ENCODE assay signal across 15 cellular contexts in genomic region chr14:22494486-22495135, GRCh38.
DNase-seq lines count a peak whose midpoint lies in the region; ATAC-seq and TF ChIP-seq lines count a peak whose summit lies in the region.
"Had no signal": no experiment of that assay in that cellular context is flagged by ENCODE, and none has a peak within 500 bp of the region (broad histone marks: within the 10 kb centered on the region; RNA-seq: fewer than 3 reads in every experiment).

No MANE protein-coding gene starts in this region.

- no peak for DNase-seq in activated T-cell treated with anti-CD3 and anti-CD28 coated beads, Interleukin-2, amount 50 U/mL, for 24 hours
- DNase-seq in activated T-cell treated with anti-CD3 and anti-CD28 coated beads, Interleukin-2, amount 50 U/mL, for 48 hours, result no peak
- no peak for DNase-seq in activated naive CD4-positive, alpha-beta T cell treated with anti-CD3 and anti-CD28 coated beads, Interleukin-2, amount 50 U/mL, for 72 hours (ENCODE audit: low spot score in 2 of 2)
- DNase-seq in natural killer cell treated with Interleukin-12 subunit alpha and Interleukin-12 subunit beta and Interleukin-15 and Interleukin-18, amount 100 ng/mL, for 72 hours (ENCODE audit: low spot score), result no peak
- DNase-seq in NCI-H82 treated with DMSO at 0.1 percent for 48 hours (lab: John Stamatoyannopoulos, UW; ENCODE audit: unreplicated experiment) (no peak), head of caudate nucleus (no peak)
- DNase-seq: DMS153, Kasumi-1, mammary epithelial cell, NCI-H1694, NCI-H69, SHP77 treated with DMSO at 0.1 percent for 48 hours, upper lobe of right lung had no signal

- H3K36me3 Mint-ChIP-seq in activated T-cell treated with anti-CD3 and anti-CD28 coated beads, Interleukin-2, amount 50 U/mL, for 24 hours (ENCODE audit: low read depth), result peaks cover 99% of the 10 kb centered on the region
- peaks cover 61 to 70% of the 10 kb centered on the region in 2 donors for H3K36me3 Mint-ChIP-seq in activated naive CD4-positive, alpha-beta T cell treated with anti-CD3 and anti-CD28 coated beads, Interleukin-2, amount 50 U/mL, for 72 hours
- H3K36me3 Mint-ChIP-seq in natural killer cell treated with Interleukin-12 subunit alpha and Interleukin-12 subunit beta and Interleukin-15 and Interleukin-18, amount 100 ng/mL, for 72 hours, result no peaks in the 10 kb centered on the region

- peak overlapping the region; percentile 86 for H3K4me3 Mint-ChIP-seq in activated T-cell treated with anti-CD3 and anti-CD28 coated beads, Interleukin-2, amount 50 U/mL, for 24 hours
- H3K4me3 Mint-ChIP-seq in natural killer cell treated with Interleukin-12 subunit alpha and Interleukin-12 subunit beta and Interleukin-15 and Interleukin-18, amount 100 ng/mL, for 72 hours, result peak overlapping the region; percentile 66

- peak overlapping the region; percentile 99 for H3K27ac Mint-ChIP-seq in activated T-cell treated with anti-CD3 and anti-CD28 coated beads, Interleukin-2, amount 50 U/mL, for 24 hours
- peak overlapping the region; percentile 93 to 97 for H3K27ac Mint-ChIP-seq in activated naive CD4-positive, alpha-beta T cell treated with anti-CD3 and anti-CD28 coated beads, Interleukin-2, amount 50 U/mL, for 72 hours
- H3K27ac Mint-ChIP-seq in natural killer cell treated with Interleukin-12 subunit alpha and Interleukin-12 subunit beta and Interleukin-15 and Interleukin-18, amount 100 ng/mL, for 72 hours, result peak overlapping the region; percentile 86 to 89

- peak; percentile 15 for TF ChIP-seq POLR2A in GM18526 (IDR thresholded peaks at IDR 0.05; ENCODE audit: extremely low read depth, insufficient read length)

- H3K9me3 Mint-ChIP-seq in activated T-cell treated with anti-CD3 and anti-CD28 coated beads, Interleukin-2, amount 50 U/mL, for 24 hours, result no peaks in the 10 kb centered on the region
- H3K9me3 Mint-ChIP-seq in activated naive CD4-positive, alpha-beta T cell treated with anti-CD3 and anti-CD28 coated beads, Interleukin-2, amount 50 U/mL, for 72 hours, result no peaks in the 10 kb centered on the region
- H3K9me3 Mint-ChIP-seq in natural killer cell treated with Interleukin-12 subunit alpha and Interleukin-12 subunit beta and Interleukin-15 and Interleukin-18, amount 100 ng/mL, for 72 hours, result no peaks in the 10 kb centered on the region

- H3K4me1 Mint-ChIP-seq in activated T-cell treated with anti-CD3 and anti-CD28 coated beads, Interleukin-2, amount 50 U/mL, for 24 hours (ENCODE audit: low read depth), result peaks cover 42% of the 10 kb centered on the region
- peaks cover 53 to 70% of the 10 kb centered on the region in 2 donors for H3K4me1 Mint-ChIP-seq in natural killer cell treated with Interleukin-12 subunit alpha and Interleukin-12 subunit beta and Interleukin-15 and Interleukin-18, amount 100 ng/mL, for 72 hours (ENCODE audit: low read depth in 2 of 2)

- peak in 1 of 2 donors; percentile 3 for ATAC-seq in activated naive CD4-positive, alpha-beta T cell treated with anti-CD3 and anti-CD28 coated beads, Interleukin-2, amount 50 U/mL, for 72 hours
- no peak for ATAC-seq in natural killer cell treated with Interleukin-12 subunit alpha and Interleukin-12 subunit beta and Interleukin-15 and Interleukin-18, amount 100 ng/mL, for 72 hours
- no peak for ATAC-seq in GM18907 (IDR thresholded peaks at IDR 0.05; ENCODE audit: unreplicated experiment)
- ATAC-seq: upper lobe of right lung had no signal

- H3K27me3 Mint-ChIP-seq in activated T-cell treated with anti-CD3 and anti-CD28 coated beads, Interleukin-2, amount 50 U/mL, for 24 hours, result no peaks in the 10 kb centered on the region
- no peaks in the 10 kb centered on the region for H3K27me3 Mint-ChIP-seq in natural killer cell treated with Interleukin-12 subunit alpha and Interleukin-12 subunit beta and Interleukin-15 and Interleukin-18, amount 100 ng/mL, for 72 hours

- intact Hi-C loops in head of caudate nucleus (cut with DNase I), result no loop called here
